1 cellular context compared by ENCODE assay signal in genomic region chr2:11342561-11343343, GRCh38.
TF ChIP-seq lines count a peak whose summit lies in the region.

No MANE protein-coding gene starts in this region.

TF ChIP-seq in K562, 482 proteins besides CTCF, POLR2A, EP300 and RAD21 (continued from another document and continues in another):
- TF ChIP-seq SMC3 (conservative IDR thresholded peaks at IDR 0.05; ENCODE audit: insufficient read depth, low read depth, low read length) (no peak), SMAD4 (CRISPR knock-in tag; conservative IDR thresholded peaks at IDR 0.05) (no peak), ERF (CRISPR knock-in tag; IDR thresholded peaks at IDR 0.05) (no peak), RUNX1 (IDR thresholded peaks at IDR 0.05; ENCODE audit: low read depth) (no peak), HOXB6 (CRISPR knock-in tag; IDR thresholded peaks at IDR 0.05; ENCODE audit: borderline replicate concordance) (no peak), HDAC8 (tag; IDR thresholded peaks at IDR 0.05) (no peak), ESRRB (CRISPR knock-in tag; IDR thresholded peaks at IDR 0.05; ENCODE audit: borderline replicate concordance) (no peak), CXXC5 (CRISPR knock-in tag; IDR thresholded peaks at IDR 0.05) (no peak), KDM1A (IDR thresholded peaks at IDR 0.05) (peak; percentile 70 to 76), TAF15 (IDR thresholded peaks at IDR 0.05; ENCODE audit: low read depth, low read length) (no peak), KLF16 (IDR thresholded peaks at IDR 0.05) (no peak), PKNOX1 (IDR thresholded peaks at IDR 0.05) (no peak), RBM15 (IDR thresholded peaks at IDR 0.05; ENCODE audit: insufficient read depth, low read length) (no peak), JUN (IDR thresholded peaks at IDR 0.05; ENCODE audit: borderline replicate concordance, low read depth, low read length) (no peak), JUN (CRISPR knock-in tag; IDR thresholded peaks at IDR 0.05; ENCODE audit: borderline replicate concordance) (no peak), CEBPG (CRISPR knock-in tag; IDR thresholded peaks at IDR 0.05) (no peak; the same call in 1 of the 2 replicates), CEBPG (tag; conservative IDR thresholded peaks at IDR 0.05 in 1 of 2, IDR thresholded peaks at IDR 0.05 in 1 of 2) (peak; percentile 67 to 77), FOXP1 (CRISPR knock-in tag; IDR thresholded peaks at IDR 0.05) (no peak), SAP30 (IDR thresholded peaks at IDR 0.05; ENCODE audit: borderline replicate concordance, insufficient read depth, low read depth, low read length, poor library complexity, severe bottlenecking) (no peak), ZBTB26 (CRISPR knock-in tag; IDR thresholded peaks at IDR 0.05) (0 out of 2 replicates have a peak, but pooled peaks have one; percentile 21), HNRNPUL1 (IDR thresholded peaks at IDR 0.05; ENCODE audit: low read length) (no peak), RBBP5 (IDR thresholded peaks at IDR 0.05; ENCODE audit: borderline replicate concordance, insufficient read depth, low read length, poor library complexity, severe bottlenecking) (no peak), CBX3 (IDR thresholded peaks at IDR 0.05; ENCODE audit: borderline replicate concordance in 1 of 2, low read length in 2 of 2) (no peak), HMG20A (CRISPR knock-in tag; conservative IDR thresholded peaks at IDR 0.05) (no peak), HEY1 (CRISPR knock-in tag; IDR thresholded peaks at IDR 0.05; ENCODE audit: borderline replicate concordance) (no peak), CREB1 (IDR thresholded peaks at IDR 0.05) (no peak), CREB1 (CRISPR knock-in tag; IDR thresholded peaks at IDR 0.05) (no peak), NR3C1 (CRISPR knock-in tag; IDR thresholded peaks at IDR 0.05) (no peak), MCM5 (IDR thresholded peaks at IDR 0.05; ENCODE audit: low read depth) (no peak), KAT8 (IDR thresholded peaks at IDR 0.05; ENCODE audit: low read depth) (no peak), HSF4 (CRISPR knock-in tag; IDR thresholded peaks at IDR 0.05; ENCODE audit: borderline replicate concordance) (no peak), SRF (CRISPR knock-in tag; IDR thresholded peaks at IDR 0.05) (no peak), PHF20 (IDR thresholded peaks at IDR 0.05; ENCODE audit: partially characterized antibody) (no peak), SIN3B (IDR thresholded peaks at IDR 0.05; ENCODE audit: low read depth) (no peak), STAT5B (CRISPR knock-in tag; IDR thresholded peaks at IDR 0.05) (no peak), MXI1 (IDR thresholded peaks at IDR 0.05; ENCODE audit: low read depth, low read length) (no peak), GABPB1 (CRISPR knock-in tag; IDR thresholded peaks at IDR 0.05) (no peak), YBX1 (IDR thresholded peaks at IDR 0.05) (no peak), POLR2AphosphoS2 (IDR thresholded peaks at IDR 0.05; ENCODE audit: low read length) (no peak), MTA2 (IDR thresholded peaks at IDR 0.05; ENCODE audit: low read depth) (no peak), TSHZ1 (CRISPR knock-in tag; IDR thresholded peaks at IDR 0.05) (no peak), L3MBTL2 (IDR thresholded peaks at IDR 0.05) (no peak), NFRKB (IDR thresholded peaks at IDR 0.05; ENCODE audit: low read depth) (no peak), ZNF212 (CRISPR knock-in tag; IDR thresholded peaks at IDR 0.05) (no peak), IRF2 (CRISPR knock-in tag; IDR thresholded peaks at IDR 0.05) (no peak), FOXJ2 (tag; IDR thresholded peaks at IDR 0.05) (no peak), ZNF655 (CRISPR knock-in tag; IDR thresholded peaks at IDR 0.05) (no peak), MECOM (CRISPR knock-in tag; IDR thresholded peaks at IDR 0.05) (no peak), DPF2 (IDR thresholded peaks at IDR 0.05) (no peak), ZBTB7A (IDR thresholded peaks at IDR 0.05; ENCODE audit: borderline replicate concordance, control insufficient read depth, low read depth, low read length) (no peak), KAT7 (CRISPR knock-in tag; IDR thresholded peaks at IDR 0.05; ENCODE audit: borderline replicate concordance) (0 out of 2 replicates have a peak, but pooled peaks have one; percentile 20), XRCC4 (IDR thresholded peaks at IDR 0.05; ENCODE audit: extremely low read depth, insufficient read depth, insufficient read length) (no peak), ARID1B (IDR thresholded peaks at IDR 0.05) (0 out of 2 replicates have a peak, but pooled peaks have one; percentile 23), CBFB (CRISPR knock-in tag; IDR thresholded peaks at IDR 0.05) (no peak), E2F8 (IDR thresholded peaks at IDR 0.05; ENCODE audit: low read depth, partially characterized antibody) (no peak), ELK1 (CRISPR knock-in tag; IDR thresholded peaks at IDR 0.05) (no peak), KDM2B (CRISPR knock-in tag; IDR thresholded peaks at IDR 0.05) (no peak), PURB (CRISPR knock-in tag; IDR thresholded peaks at IDR 0.05; ENCODE audit: low read depth) (no peak), FUS (optimal IDR thresholded peaks at IDR 0.05; ENCODE audit: low read depth, low read length) (no peak), RNF2 (IDR thresholded peaks at IDR 0.05) (no peak), KLF10 (CRISPR knock-in tag; IDR thresholded peaks at IDR 0.05) (no peak)
- TF ChIP-seq, protein P1, sequence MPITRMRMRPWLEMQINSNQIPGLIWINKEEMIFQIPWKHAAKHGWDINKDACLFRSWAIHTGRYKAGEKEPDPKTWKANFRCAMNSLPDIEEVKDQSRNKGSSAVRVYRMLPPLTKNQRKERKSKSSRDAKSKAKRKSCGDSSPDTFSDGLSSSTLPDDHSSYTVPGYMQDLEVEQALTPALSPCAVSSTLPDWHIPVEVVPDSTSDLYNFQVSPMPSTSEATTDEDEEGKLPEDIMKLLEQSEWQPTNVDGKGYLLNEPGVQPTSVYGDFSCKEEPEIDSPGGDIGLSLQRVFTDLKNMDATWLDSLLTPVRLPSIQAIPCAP (CRISPR knock-in tag; IDR thresholded peaks at IDR 0.05; ENCODE audit: borderline replicate concordance) = no peak
- TF ChIP-seq, protein P2, sequence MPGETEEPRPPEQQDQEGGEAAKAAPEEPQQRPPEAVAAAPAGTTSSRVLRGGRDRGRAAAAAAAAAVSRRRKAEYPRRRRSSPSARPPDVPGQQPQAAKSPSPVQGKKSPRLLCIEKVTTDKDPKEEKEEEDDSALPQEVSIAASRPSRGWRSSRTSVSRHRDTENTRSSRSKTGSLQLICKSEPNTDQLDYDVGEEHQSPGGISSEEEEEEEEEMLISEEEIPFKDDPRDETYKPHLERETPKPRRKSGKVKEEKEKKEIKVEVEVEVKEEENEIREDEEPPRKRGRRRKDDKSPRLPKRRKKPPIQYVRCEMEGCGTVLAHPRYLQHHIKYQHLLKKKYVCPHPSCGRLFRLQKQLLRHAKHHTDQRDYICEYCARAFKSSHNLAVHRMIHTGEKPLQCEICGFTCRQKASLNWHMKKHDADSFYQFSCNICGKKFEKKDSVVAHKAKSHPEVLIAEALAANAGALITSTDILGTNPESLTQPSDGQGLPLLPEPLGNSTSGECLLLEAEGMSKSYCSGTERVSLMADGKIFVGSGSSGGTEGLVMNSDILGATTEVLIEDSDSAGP (CRISPR knock-in tag; IDR thresholded peaks at IDR 0.05) = no peak
- TF ChIP-seq, protein P3, sequence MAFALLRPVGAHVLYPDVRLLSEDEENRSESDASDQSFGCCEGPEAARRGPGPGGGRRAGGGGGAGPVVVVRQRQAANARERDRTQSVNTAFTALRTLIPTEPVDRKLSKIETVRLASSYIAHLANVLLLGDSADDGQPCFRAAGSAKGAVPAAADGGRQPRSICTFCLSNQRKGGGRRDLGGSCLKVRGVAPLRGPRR (CRISPR knock-in tag; IDR thresholded peaks at IDR 0.05) = no peak
- TF ChIP-seq, protein P4, sequence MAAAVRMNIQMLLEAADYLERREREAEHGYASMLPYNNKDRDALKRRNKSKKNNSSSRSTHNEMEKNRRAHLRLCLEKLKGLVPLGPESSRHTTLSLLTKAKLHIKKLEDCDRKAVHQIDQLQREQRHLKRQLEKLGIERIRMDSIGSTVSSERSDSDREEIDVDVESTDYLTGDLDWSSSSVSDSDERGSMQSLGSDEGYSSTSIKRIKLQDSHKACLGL (CRISPR knock-in tag; IDR thresholded peaks at IDR 0.05; ENCODE audit: borderline replicate concordance, poor library complexity, severe bottlenecking) = no peak
- TF ChIP-seq, protein P5, sequence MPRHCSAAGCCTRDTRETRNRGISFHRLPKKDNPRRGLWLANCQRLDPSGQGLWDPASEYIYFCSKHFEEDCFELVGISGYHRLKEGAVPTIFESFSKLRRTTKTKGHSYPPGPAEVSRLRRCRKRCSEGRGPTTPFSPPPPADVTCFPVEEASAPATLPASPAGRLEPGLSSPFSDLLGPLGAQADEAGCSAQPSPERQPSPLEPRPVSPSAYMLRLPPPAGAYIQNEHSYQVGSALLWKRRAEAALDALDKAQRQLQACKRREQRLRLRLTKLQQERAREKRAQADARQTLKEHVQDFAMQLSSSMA (CRISPR knock-in tag; IDR thresholded peaks at IDR 0.05) = no peak
